ENCODE assay signal across 8 cellular contexts in the genomic region with DNA sequence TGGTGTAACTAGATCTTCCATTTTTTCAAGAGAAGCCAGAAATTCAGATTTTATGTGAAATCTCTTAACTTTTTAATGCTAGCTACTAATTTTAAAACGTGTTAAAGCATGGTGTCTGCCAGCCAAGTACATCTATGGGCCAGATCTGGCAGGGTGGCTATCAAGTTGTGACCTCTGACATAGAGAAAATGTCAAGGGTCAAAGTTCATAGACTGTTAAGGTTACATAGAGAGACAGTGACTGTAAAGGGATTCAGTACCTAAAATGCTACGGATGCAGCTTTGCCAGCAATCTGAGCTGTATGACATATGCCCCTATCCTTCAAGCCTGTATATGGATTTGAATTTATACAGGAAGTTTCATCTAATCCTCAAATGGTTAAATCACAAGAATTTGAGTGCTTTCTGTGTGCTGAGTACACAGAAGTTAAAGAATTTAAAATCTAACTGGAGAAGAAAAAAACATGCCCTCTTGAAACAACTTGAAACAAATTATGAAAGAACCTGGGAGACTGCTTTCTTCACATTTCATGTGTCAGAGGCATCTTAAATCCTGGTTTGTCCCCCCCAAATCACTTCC. TPM values are rescaled to one million over a fixed set of nuclear protein-coding genes. Genes with fewer than 3 reads are reported as not detected.
DNase-seq lines count a peak whose midpoint lies in the region; ATAC-seq and TF ChIP-seq lines count a peak whose summit lies in the region.

No MANE protein-coding gene starts in this region.

- no peak for DNase-seq in GM12864 (ENCODE audit: low read depth)
- peak in 1 of 2 experiments; percentile 42 for DNase-seq in SJCRH30
- peak; percentile 49 for DNase-seq in fibroblast of the aortic adventitia (ENCODE audit: low read depth)
- no peak for DNase-seq in SK-N-DZ (ENCODE audit: low spot score)
- no peak for DNase-seq in NCI-H2081 treated with DMSO at 0.1 percent for 48 hours (lab: John Stamatoyannopoulos, UW)
- no peak for DNase-seq in NCI-H1694 treated with DMSO at 0.1 percent for 48 hours (lab: John Stamatoyannopoulos, UW)

- no peaks in the 10 kb centered on the region for H3K36me3 ChIP-seq in SJCRH30
- H3K36me3 ChIP-seq in skeletal muscle satellite cell (ENCODE audit: insufficient read depth, low read length), result peaks cover 9% of the 10 kb centered on the region

- TF ChIP-seq CTCF in GM12864 (IDR thresholded peaks at IDR 0.05; ENCODE audit: low read depth, low read length, missing control alignments) (no peak), fibroblast of the aortic adventitia (IDR thresholded peaks at IDR 0.05; ENCODE audit: insufficient read depth, low read length) (no peak)

- H3K27me3 ChIP-seq in SJCRH30 (no peaks in the 10 kb centered on the region), skeletal muscle satellite cell (ENCODE audit: control insufficient read depth, insufficient read depth, low read length) (no peaks in the 10 kb centered on the region)

- H3K4me1 ChIP-seq in SJCRH30 (peaks cover 14% of the 10 kb centered on the region), skeletal muscle satellite cell (ENCODE audit: control insufficient read depth, insufficient read depth, low read length) (peaks cover 23% of the 10 kb centered on the region)

- ATAC-seq in GM21737 (IDR thresholded peaks at IDR 0.05; ENCODE audit: unreplicated experiment), result no peak

- peak overlapping the region; percentile 96 for H3K9ac ChIP-seq in skeletal muscle satellite cell (ENCODE audit: low read depth, low read length)

- peak overlapping the region; percentile 58 for H3K27ac ChIP-seq in SJCRH30

- H3K4me2 ChIP-seq in skeletal muscle satellite cell (ENCODE audit: low read length), result peak overlapping the region; percentile 81

- H3K9me3 ChIP-seq in SJCRH30 (replicated peaks) (no peaks in the 10 kb centered on the region), skeletal muscle satellite cell (replicated peaks; ENCODE audit: low read length) (no peaks in the 10 kb centered on the region)

- H3K4me3 ChIP-seq in GM12864 (ENCODE audit: low read depth, low read length) (peak overlapping the region; percentile 72), SJCRH30 (peak overlapping the region; percentile 78), fibroblast of the aortic adventitia (ENCODE audit: low read depth, low read length) (peak overlapping the region; percentile 86), skeletal muscle satellite cell (ENCODE audit: low read length) (peak overlapping the region; percentile 87)

RNA-seq across cellular contexts. Expression of a gene that starts 1.0 kb away (rescaled TPM):
- total RNA-seq in SJCRH30 (2014; rRNA removed; shearing (Covaris generic)), result 7.9 and 9.9 TPM in 2 replicates
- 11.4 and 23.5 TPM in 2 replicates for total RNA-seq in fibroblast of the aortic adventitia (ENCODE audit: low replicate concordance)
- total RNA-seq in skeletal muscle satellite cell (2012; rRNA removed), result 5.9 and 6.1 TPM in 2 replicates
- polyA plus RNA-seq in SK-N-DZ (2014; cell fraction: cytosol; rRNA removed), result 0.02 TPM in 1 of 2 replicates, not detected in the other
- polyA plus RNA-seq in SK-N-DZ (2014; cell fraction: nucleus; rRNA removed), result not detected in 2 replicates

RNA-seq across cellular contexts. Expression of a gene that starts 52.5 kb away (rescaled TPM):
- 17.2 and 19.2 TPM in 2 replicates for total RNA-seq in SJCRH30 (2014; rRNA removed; shearing (Covaris generic))
- total RNA-seq in fibroblast of the aortic adventitia (ENCODE audit: low replicate concordance), result 22.4 and 41.3 TPM in 2 replicates
- 15.5 and 16.2 TPM in 2 replicates for total RNA-seq in skeletal muscle satellite cell (2012; rRNA removed)
- polyA plus RNA-seq in SK-N-DZ (2014; cell fraction: cytosol; rRNA removed), result 14.4 and 20.8 TPM in 2 replicates
- 7.8 and 19.4 TPM in 2 replicates for polyA plus RNA-seq in SK-N-DZ (2014; cell fraction: nucleus; rRNA removed)
